ENCODE assay signal across 12 cellular contexts in the genomic region with DNA sequence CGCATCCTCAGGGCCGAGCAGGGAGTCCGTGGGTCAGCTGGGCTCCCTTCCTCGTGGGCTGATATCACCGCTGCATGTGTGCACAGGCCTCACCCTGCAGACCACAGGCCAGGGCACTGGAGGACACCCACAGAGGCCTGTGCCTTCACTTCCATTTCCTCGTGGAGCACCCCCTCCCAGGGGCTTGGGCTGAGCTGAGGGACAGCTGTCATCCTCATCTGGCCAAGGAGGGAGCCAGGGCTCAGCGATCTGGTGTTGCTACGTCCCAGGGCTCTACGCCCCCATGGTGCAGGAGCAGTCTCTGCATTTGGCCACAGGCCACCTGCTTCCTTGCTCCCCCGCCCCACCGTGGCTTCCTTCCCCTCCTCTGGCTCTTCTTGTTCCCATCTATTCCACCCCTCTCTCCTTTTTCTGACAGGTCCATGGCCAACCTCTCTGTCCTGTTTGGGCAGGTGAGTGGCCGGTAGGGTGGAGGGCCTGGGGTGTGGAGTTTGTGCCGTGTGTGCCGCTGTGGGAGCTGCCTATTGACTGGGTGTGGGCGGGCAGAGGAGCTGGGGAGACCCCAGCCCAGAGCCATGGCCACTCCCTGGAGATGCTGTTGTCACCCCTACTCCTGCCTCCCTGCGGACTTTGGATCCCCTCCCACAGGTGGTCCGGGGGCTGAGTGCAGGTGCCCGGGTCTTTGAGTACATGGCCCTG. TPM values are rescaled to one million over a fixed set of nuclear protein-coding genes. Genes with fewer than 3 reads are reported as not detected.
DNase-seq lines count a peak whose midpoint lies in the region; ATAC-seq and TF ChIP-seq lines count a peak whose summit lies in the region.
"Had no signal": no experiment of that assay in that cellular context is flagged by ENCODE, and none has a peak within 500 bp of the region (broad histone marks: within the 10 kb centered on the region; RNA-seq: fewer than 3 reads in every experiment).

No MANE protein-coding gene starts in this region.

- no peak for TF ChIP-seq RAD21 in IMR-90 (IDR thresholded peaks at IDR 0.05; ENCODE audit: low read length)

- H3K4me1 ChIP-seq in Caco-2 (peaks cover 12% of the 10 kb centered on the region), IMR-90 (ENCODE audit: control insufficient read depth, insufficient read depth, low read length) (peaks cover 17% of the 10 kb centered on the region)
- no peaks in the 10 kb centered on the region for H3K4me1 ChIP-seq in CD8-positive, alpha-beta T cell (ENCODE audit: insufficient read depth, low read length)

- H3K4me3 Mint-ChIP-seq in Caco-2 (ENCODE audit: unreplicated experiment), result no peak overlapping the region
- H3K4me3 Mint-ChIP-seq in activated naive CD8-positive, alpha-beta T cell, result peak overlapping the region; percentile 47
- H3K4me3 Mint-ChIP-seq in nephron progenitor cell, result no peak overlapping the region
- no peak overlapping the region for H3K4me3 Mint-ChIP-seq in CD8-positive, alpha-beta T cell

- H3K36me3 Mint-ChIP-seq in Caco-2 (ENCODE audit: insufficient read depth, unreplicated experiment) (peaks cover 6% of the 10 kb centered on the region), nephron progenitor cell (ENCODE audit: low read depth) (no peaks in the 10 kb centered on the region)
- H3K36me3 Mint-ChIP-seq in activated naive CD8-positive, alpha-beta T cell, result no peaks in the 10 kb centered on the region
- H3K36me3 Mint-ChIP-seq in CD8-positive, alpha-beta T cell, result peaks cover 48% of the 10 kb centered on the region
- H3K36me3 Mint-ChIP-seq: naive B cell had no signal

- H3K79me1 ChIP-seq in IMR-90 (ENCODE audit: low read depth in 1 of 2, low read length in 2 of 2), result peaks cover 0 to 12% of the 10 kb centered on the region in 2 experiments; a peak in 1 of 4 replicates

- H3K9me3 ChIP-seq in Caco-2, result no peaks in the 10 kb centered on the region
- no peaks in the 10 kb centered on the region for H3K9me3 ChIP-seq in IMR-90 (ENCODE audit: control insufficient read depth, insufficient read depth, low read length)
- H3K9me3 ChIP-seq in CD8-positive, alpha-beta T cell (ENCODE audit: low read length), result no peaks in the 10 kb centered on the region
- H3K9me3 ChIP-seq: adrenal gland, testis had no signal

- H3K9me3 Mint-ChIP-seq in Caco-2 (ENCODE audit: unreplicated experiment), result no peaks in the 10 kb centered on the region
- H3K9me3 Mint-ChIP-seq in activated naive CD8-positive, alpha-beta T cell (ENCODE audit: low read depth), result no peaks in the 10 kb centered on the region
- H3K9me3 Mint-ChIP-seq in nephron progenitor cell, result no peaks in the 10 kb centered on the region
- H3K9me3 Mint-ChIP-seq in CD8-positive, alpha-beta T cell, result no peaks in the 10 kb centered on the region
- H3K9me3 Mint-ChIP-seq: naive B cell had no signal

- no peak; the same call in 1 of the 2 replicates for ATAC-seq in IMR-90 (ENCODE audit: low read depth)
- ATAC-seq in HG02571 (IDR thresholded peaks at IDR 0.05; ENCODE audit: unreplicated experiment), result no peak
- no peak for ATAC-seq in CD8-positive, alpha-beta T cell

- H2AK5ac ChIP-seq in IMR-90 (ENCODE audit: low read depth, low read length), result peak overlapping the region; percentile 36

- H3K27me3 Mint-ChIP-seq in Caco-2 (ENCODE audit: insufficient read depth, unreplicated experiment), result no peaks in the 10 kb centered on the region
- no peaks in the 10 kb centered on the region for H3K27me3 Mint-ChIP-seq in activated naive CD8-positive, alpha-beta T cell
- peaks cover 8% of the 10 kb centered on the region for H3K27me3 Mint-ChIP-seq in nephron progenitor cell (ENCODE audit: low read depth, poor library complexity)
- no peaks in the 10 kb centered on the region for H3K27me3 Mint-ChIP-seq in CD8-positive, alpha-beta T cell (ENCODE audit: low read depth)
- H3K27me3 Mint-ChIP-seq: naive B cell had no signal

- dilution Hi-C loops in IMR-90 (cut with HindIII; ENCODE audit: low sequenced_read_pairs, unreplicated experiment), result no loop called here

- no peak overlapping the region for H3K9ac ChIP-seq in IMR-90 (ENCODE audit: low read depth, low read length)

- no peaks in the 10 kb centered on the region for H3K36me3 ChIP-seq in Caco-2 (ENCODE audit: control insufficient read depth, insufficient read depth, low read length)
- H3K36me3 ChIP-seq in IMR-90 (ENCODE audit: control insufficient read depth, insufficient read depth, low read length), result peaks cover 30% of the 10 kb centered on the region
- peaks cover 4% of the 10 kb centered on the region for H3K36me3 ChIP-seq in CD8-positive, alpha-beta T cell (ENCODE audit: insufficient read depth, low read length)

- no peak overlapping the region for H3K23ac ChIP-seq in IMR-90 (ENCODE audit: low read depth, low read length)

- in situ Hi-C loops in IMR-90 (cut with MboI; ENCODE audit: low sequenced_read_pairs), result no loop called here

- no peak overlapping the region; the same call in 1 of the 2 replicates for H3K27ac ChIP-seq in IMR-90 (ENCODE audit: insufficient read depth, low read length)
- no peak overlapping the region for H3K27ac ChIP-seq in CD8-positive, alpha-beta T cell (ENCODE audit: low read depth, low read length)

- H3K56ac ChIP-seq in IMR-90 (ENCODE audit: extremely low read depth, insufficient read depth, low read length), result no peak overlapping the region

- no peaks in the 10 kb centered on the region; the same call in 1 of the 2 replicates for H3K27me3 ChIP-seq in Caco-2 (replicated peaks; ENCODE audit: control insufficient read depth, insufficient read depth, low read length)
- no peaks in the 10 kb centered on the region for H3K27me3 ChIP-seq in IMR-90 (ENCODE audit: control insufficient read depth, insufficient read depth, low read length)
- H3K27me3 ChIP-seq in CD8-positive, alpha-beta T cell (ENCODE audit: insufficient read depth, low read length), result no peaks in the 10 kb centered on the region
- H3K27me3 ChIP-seq: adrenal gland, testis had no signal

- DNase-seq in Caco-2 (no peak), IMR-90 (no peak), nephron progenitor cell (no peak), dermis blood vessel endothelial cell (no peak), NCI-H2029 (lab: John Stamatoyannopoulos, UW) (no peak)
- DNase-seq in CD8-positive, alpha-beta T cell, result no peak
- DNase-seq: naive B cell had no signal

- 58% methylated on average over 6 of the region's 18 CpGs; no CpG with 5 or more reads in 1 of the 2 experiments for WGBS in IMR-90 (ENCODE audit: extremely low coverage in 2 of 2, insufficient read length in 1 of 2), 2 experiments

- BruUV-seq in Caco-2 (replicated peaks; lab: Mats Ljungman, UMichigan) (no TSS peak), IMR-90 (replicated peaks; lab: Mats Ljungman, UMichigan) (no TSS peak)

- H2BK5ac ChIP-seq in IMR-90 (ENCODE audit: low read depth, low read length, poor library complexity, severe bottlenecking), result peak overlapping the region; percentile 41

- H2BK15ac ChIP-seq in IMR-90 (ENCODE audit: low read depth, low read length), result no peak overlapping the region

- H3K9me1 ChIP-seq in IMR-90 (ENCODE audit: insufficient read depth, low read length), result peaks cover 18% of the 10 kb centered on the region

- H2AK9ac ChIP-seq in IMR-90 (replicated peaks; ENCODE audit: low read depth, low read length, poor library complexity), result peak overlapping the region; percentile 67

- H2AFZ ChIP-seq in IMR-90 (replicated peaks; ENCODE audit: low read length, poor library complexity), result no peak overlapping the region

- H3K27ac Mint-ChIP-seq in Caco-2 (ENCODE audit: unreplicated experiment), result peak overlapping the region; percentile 33
- peak overlapping the region; percentile 93 for H3K27ac Mint-ChIP-seq in activated naive CD8-positive, alpha-beta T cell
- H3K27ac Mint-ChIP-seq in nephron progenitor cell, result peak overlapping the region; percentile 64
- no peak overlapping the region for H3K27ac Mint-ChIP-seq in CD8-positive, alpha-beta T cell

- intact Hi-C loops in Caco-2 (cut with micrococcal nuclease; ENCODE audit: unreplicated experiment) (no loop called here), IMR-90 (cut with micrococcal nuclease) (no loop called here)
- intact Hi-C loops in CD8-positive, alpha-beta T cell (cut with DNase I, micrococcal nuclease), result no loop called here

- no peak overlapping the region for H4K5ac ChIP-seq in IMR-90 (ENCODE audit: low read depth, low read length)

- peaks cover 8% of the 10 kb centered on the region for H4K20me1 ChIP-seq in IMR-90 (ENCODE audit: insufficient read depth, low read length)

- H4K8ac ChIP-seq in IMR-90 (ENCODE audit: low read depth in 2 of 2, low read length in 2 of 2), result peak overlapping the region in 1 of 2 experiments; percentile 24; a peak in 1 of 4 replicates

- no peak for TF ChIP-seq POLR2A in IMR-90 (IDR thresholded peaks at IDR 0.05; ENCODE audit: low read depth, low read length)

- no peak overlapping the region for H3K18ac ChIP-seq in IMR-90 (ENCODE audit: low read depth, low read length)

- peak overlapping the region; percentile 17; the same call in 1 of the 2 replicates for H4K91ac ChIP-seq in IMR-90 (ENCODE audit: insufficient read depth, low read depth, low read length)

- H3K4me3 ChIP-seq in Caco-2 (ENCODE audit: low read depth, low read length), result no peak overlapping the region
- H3K4me3 ChIP-seq in IMR-90 (ENCODE audit: insufficient read depth, low read depth, low read length), result no peak overlapping the region
- no peak overlapping the region for H3K4me3 ChIP-seq in CD8-positive, alpha-beta T cell (ENCODE audit: low read depth, low read length)
- H3K4me3 ChIP-seq: adrenal gland, skin epidermis, testis had no signal

- no peak overlapping the region for H3K4me2 ChIP-seq in IMR-90 (ENCODE audit: low read depth, low read length)

- peak overlapping the region; percentile 64 for H3K4ac ChIP-seq in IMR-90 (ENCODE audit: low read depth, low read length)

- peak overlapping the region; percentile 45; the same call in 1 of the 2 replicates for H3K14ac ChIP-seq in IMR-90 (replicated peaks; ENCODE audit: low read depth, low read length)

- CTCF ChIA-PET in Caco-2 (lab: Charles Lee) (no interaction called here), IMR-90 (lab: Yijun Ruan, JAX) (interaction anchor here (0.8 to 1.3 kb wide), 3 partner anchors 45 to 78 kb away, joined by 3 to 4 read pairs (median 3); no protein-coding TSS in a partner anchor)
- CTCF ChIA-PET in CD8-positive, alpha-beta T cell (lab: Charles Lee), result interaction anchor here (1.0 to 1.4 kb wide), 2 partner anchors 8 to 54 kb away, joined by 3 to 4 read pairs; no protein-coding TSS in a partner anchor

- 0 out of 2 replicates have a peak overlapping the region, but pooled peaks have one; percentile 10 for H2BK20ac ChIP-seq in IMR-90 (ENCODE audit: low read depth, low read length)

- peak overlapping the region; percentile 77 for H2BK120ac ChIP-seq in IMR-90 (ENCODE audit: low read depth, low read length)

- no peak for TF ChIP-seq CTCF in Caco-2 (IDR thresholded peaks at IDR 0.05; ENCODE audit: insufficient read depth in 1 of 2, low read depth in 1 of 2, low read length in 1 of 2, severe bottlenecking in 1 of 2, unreplicated experiment in 1 of 2)
- no peak for TF ChIP-seq CTCF in IMR-90 (conservative IDR thresholded peaks at IDR 0.05; ENCODE audit: low read depth, low read length)
- no peak for TF ChIP-seq CTCF in nephron progenitor cell (IDR thresholded peaks at IDR 0.05)
- TF ChIP-seq CTCF in CD8-positive, alpha-beta T cell (IDR thresholded peaks at IDR 0.05), result no peak

- POLR2A ChIA-PET in Caco-2 (lab: Charles Lee) (no interaction called here), IMR-90 (lab: Charles Lee; ENCODE audit: unreplicated experiment) (no interaction called here)
- POLR2A ChIA-PET in CD8-positive, alpha-beta T cell (lab: Charles Lee), result no interaction called here

- peaks cover 5% of the 10 kb centered on the region for H3K4me1 Mint-ChIP-seq in Caco-2 (ENCODE audit: low read depth, unreplicated experiment)
- H3K4me1 Mint-ChIP-seq in activated naive CD8-positive, alpha-beta T cell (ENCODE audit: low read depth), result peaks cover 17% of the 10 kb centered on the region
- peaks cover 17% of the 10 kb centered on the region for H3K4me1 Mint-ChIP-seq in nephron progenitor cell
- H3K4me1 Mint-ChIP-seq in CD8-positive, alpha-beta T cell (ENCODE audit: low read depth), result no peaks in the 10 kb centered on the region
- H3K4me1 Mint-ChIP-seq: naive B cell had no signal

RNA-seq across cellular contexts. Expression of a gene that starts 8.3 kb away (rescaled TPM):
- total RNA-seq in Caco-2 (2022) (0.70 and 1.1 TPM in 2 replicates), IMR-90 (2012; rRNA removed) (not detected in 2 replicates), dermis blood vessel endothelial cell (0.42 TPM in 1 of 2 replicates, not detected in the other)
- polyA plus RNA-seq in IMR-90 (2012; rRNA removed), result 0.70 and 0.74 TPM in 2 replicates
- polyA plus RNA-seq in IMR-90 (2012; cell fraction: cytosol; rRNA removed), result 0.21 and 0.38 TPM in 2 replicates
- polyA plus RNA-seq in IMR-90 (2012; cell fraction: nucleus; rRNA removed; ENCODE audit: low replicate concordance), result 4.8 and 9.1 TPM in 2 replicates
- 1 to 10 TPM; 6.7 to 8.6 TPM for total RNA-seq in CD8-positive, alpha-beta T cell

RNA-seq across cellular contexts. Expression of a gene that starts 11.7 kb away (rescaled TPM):
- 30.1 and 30.8 TPM in 2 replicates for total RNA-seq in Caco-2 (2022)
- 14.7 and 16.3 TPM in 2 replicates for total RNA-seq in IMR-90 (2012; rRNA removed)
- polyA plus RNA-seq in IMR-90 (2012; rRNA removed), result 26.8 and 27.5 TPM in 2 replicates
- 13.0 and 25.1 TPM in 2 replicates for polyA plus RNA-seq in IMR-90 (2012; cell fraction: cytosol; rRNA removed)
- 62.3 and 128 TPM in 2 replicates for polyA plus RNA-seq in IMR-90 (2012; cell fraction: nucleus; rRNA removed; ENCODE audit: low replicate concordance)
- 20.4 and 38.2 TPM in 2 replicates for total RNA-seq in dermis blood vessel endothelial cell
- 10 to 100 TPM; 43.6 to 49.3 TPM for total RNA-seq in CD8-positive, alpha-beta T cell

RNA-seq across cellular contexts. Expression of a gene that starts 15.7 kb away (rescaled TPM):
- total RNA-seq in Caco-2 (2022) (4.3 and 4.8 TPM in 2 replicates), IMR-90 (2012; rRNA removed) (0.18 TPM in 1 of 2 replicates, not detected in the other), dermis blood vessel endothelial cell (0.28 TPM in 1 of 2 replicates, not detected in the other)
- polyA plus RNA-seq in IMR-90 (2012; rRNA removed), result 0.91 and 1.1 TPM in 2 replicates
- polyA plus RNA-seq in IMR-90 (2012; cell fraction: cytosol; rRNA removed), result 0.22 and 0.49 TPM in 2 replicates
- polyA plus RNA-seq in IMR-90 (2012; cell fraction: nucleus; rRNA removed; ENCODE audit: low replicate concordance), result 3.2 and 5.6 TPM in 2 replicates
- total RNA-seq in CD8-positive, alpha-beta T cell, result 10 to 100 TPM in 1 of 2 experiments, 1 to 10 TPM in 1; 9.2 to 12.7 TPM

RNA-seq across cellular contexts. Expression of a gene that starts 17.7 kb away (rescaled TPM):
- total RNA-seq in Caco-2 (2022) (23.8 and 25.2 TPM in 2 replicates), IMR-90 (2012; rRNA removed) (22.4 and 24.7 TPM in 2 replicates), dermis blood vessel endothelial cell (14.1 and 17.6 TPM in 2 replicates)
- polyA plus RNA-seq in IMR-90 (2012; rRNA removed), result 34.8 and 45.6 TPM in 2 replicates
- polyA plus RNA-seq in IMR-90 (2012; cell fraction: cytosol; rRNA removed), result 29.1 and 41.6 TPM in 2 replicates
- polyA plus RNA-seq in IMR-90 (2012; cell fraction: nucleus; rRNA removed; ENCODE audit: low replicate concordance), result 16.0 and 19.1 TPM in 2 replicates
- 1 to 10 TPM; 1.9 to 2.7 TPM for total RNA-seq in CD8-positive, alpha-beta T cell

RNA-seq across cellular contexts. Expression of a gene that starts 19.4 kb away (rescaled TPM):
- 249 and 255 TPM in 2 replicates for total RNA-seq in Caco-2 (2022)
- 25.3 and 29.6 TPM in 2 replicates for total RNA-seq in IMR-90 (2012; rRNA removed)
- polyA plus RNA-seq in IMR-90 (2012; rRNA removed), result 91.0 and 112 TPM in 2 replicates
- polyA plus RNA-seq in IMR-90 (2012; cell fraction: cytosol; rRNA removed), result 70.2 and 89.3 TPM in 2 replicates
- 205 and 510 TPM in 2 replicates for polyA plus RNA-seq in IMR-90 (2012; cell fraction: nucleus; rRNA removed; ENCODE audit: low replicate concordance)
- total RNA-seq in dermis blood vessel endothelial cell, result 93.6 and 113 TPM in 2 replicates
- 10 to 100 TPM; 25.5 to 29.1 TPM for total RNA-seq in CD8-positive, alpha-beta T cell
